In genomic region chr10:124545346-124545745, GRCh38 we compare ENCODE assay signal across 16 cellular contexts.
DNase-seq lines count a peak whose midpoint lies in the region; ATAC-seq and TF ChIP-seq lines count a peak whose summit lies in the region.
"Had no signal": no experiment of that assay in that cellular context is flagged by ENCODE, and none has a peak within 500 bp of the region (broad histone marks: within the 10 kb centered on the region; RNA-seq: fewer than 3 reads in every experiment).

No MANE protein-coding gene starts in this region.

- intact Hi-C loops in transverse colon (cut with DNase I; ENCODE audit: low total_unique reads) (no loop called here), ovary (cut with DNase I) (loop anchor here in 1 of 4 donors (10.0 kb wide), 1 partner anchor 79 kb away; no protein-coding TSS in a partner anchor)

- no peaks in the 10 kb centered on the region for H3K36me3 Mint-ChIP-seq in activated naive CD8-positive, alpha-beta T cell treated with anti-CD3 and anti-CD28 coated beads for 36 hours
- H3K36me3 Mint-ChIP-seq: CD14-positive monocyte had no signal

- TF ChIP-seq POLR2A in transverse colon (IDR thresholded peaks at IDR 0.05) (no peak), ovary (IDR thresholded peaks at IDR 0.05) (no peak)

- in situ Hi-C loops in transverse colon (cut with MboI; ENCODE audit: low pct_ligation_motif_present in 1 of 4, low pct_unique_long_range_greater_than_20kb in 1 of 4, low sequenced_read_pairs in 3 of 4), result loop anchor here in 3 of 4 donors (10.0 to 25.0 kb wide), 2 partner anchors 279 to 292 kb away; no protein-coding TSS in a partner anchor

- H3K27me3 Mint-ChIP-seq in activated naive CD8-positive, alpha-beta T cell treated with anti-CD3 and anti-CD28 coated beads for 36 hours, result no peaks in the 10 kb centered on the region

- WGBS in transverse colon (ENCODE audit: low coverage in 1 of 2), 2 donors, result 38 to 50% methylated on average over 3 to 14 of the region's 14 CpGs
- 87 to 89% (median 89%) methylated on average over 14 of the region's 14 CpGs for WGBS in ovary, 3 donors

- no peaks in the 10 kb centered on the region for H3K9me3 Mint-ChIP-seq in activated naive CD8-positive, alpha-beta T cell treated with anti-CD3 and anti-CD28 coated beads for 36 hours
- H3K9me3 Mint-ChIP-seq: activated CD4-positive, alpha-beta T cell treated with anti-CD3 and anti-CD28 coated beads, Interleukin-2, amount 10 ng/mL, durations not matched to agents 24 days and 14 days; CD14-positive monocyte had no signal

- H3K9me3 ChIP-seq in transverse colon (no peaks in the 10 kb centered on the region), ovary (no peaks in the 10 kb centered on the region)
- H3K9me3 ChIP-seq: gastrocnemius medialis had no signal

- H3K4me1 ChIP-seq in transverse colon (peaks cover 2 to 5% (median 4%) of the 10 kb centered on the region in 4 donors), ovary (ENCODE audit: insufficient read depth) (peaks cover 1% of the 10 kb centered on the region)

- no peak for ATAC-seq in HG02798 (IDR thresholded peaks at IDR 0.05; ENCODE audit: poor library complexity, unreplicated experiment)
- ATAC-seq: gastrocnemius medialis had no signal

- H3K27me3 ChIP-seq in transverse colon, result no peaks in the 10 kb centered on the region
- no peaks in the 10 kb centered on the region for H3K27me3 ChIP-seq in ovary
- H3K27me3 ChIP-seq: brain microvascular endothelial cell, gastrocnemius medialis had no signal

- H3K4me3 ChIP-seq in transverse colon, result no peak overlapping the region
- no peak overlapping the region for H3K4me3 ChIP-seq in ovary
- H3K4me3 ChIP-seq: gastrocnemius medialis had no signal

- no peak overlapping the region for H3K27ac Mint-ChIP-seq in activated naive CD8-positive, alpha-beta T cell treated with anti-CD3 and anti-CD28 coated beads for 36 hours
- H3K27ac Mint-ChIP-seq: activated CD4-positive, alpha-beta T cell treated with anti-CD3 and anti-CD28 coated beads, Interleukin-2, amount 10 ng/mL, durations not matched to agents 24 days and 14 days had no signal

- H3K4me1 Mint-ChIP-seq in activated naive CD8-positive, alpha-beta T cell treated with anti-CD3 and anti-CD28 coated beads for 36 hours, result peaks cover 15% of the 10 kb centered on the region

- TF ChIP-seq CTCF in transverse colon (IDR thresholded peaks at IDR 0.05) (no peak), ovary (IDR thresholded peaks at IDR 0.05) (no peak)

- H3K27ac ChIP-seq in transverse colon (no peak overlapping the region), ovary (no peak overlapping the region)
- H3K27ac ChIP-seq: brain microvascular endothelial cell, KMS-11 had no signal

- H3K36me3 ChIP-seq in transverse colon (no peaks in the 10 kb centered on the region), ovary (no peaks in the 10 kb centered on the region)
- H3K36me3 ChIP-seq: brain microvascular endothelial cell, gastrocnemius medialis had no signal

- TF ChIP-seq EP300 in transverse colon (IDR thresholded peaks at IDR 0.05; ENCODE audit: low read depth) (no peak), ovary (IDR thresholded peaks at IDR 0.05) (no peak)

- peak overlapping the region; percentile 16 for H3K4me3 Mint-ChIP-seq in activated naive CD8-positive, alpha-beta T cell treated with anti-CD3 and anti-CD28 coated beads for 36 hours
- H3K4me3 Mint-ChIP-seq: activated CD4-positive, alpha-beta T cell treated with anti-CD3 and anti-CD28 coated beads, Interleukin-2, amount 10 ng/mL, durations not matched to agents 24 days and 14 days; CD14-positive monocyte had no signal

- peak; percentile 25 for DNase-seq in stimulated activated CD4-positive, alpha-beta T cell treated with anti-CD3 and anti-CD28 coated beads, Interleukin-15, amount 100 ng/mL, for 24 hours
- no peak for DNase-seq in stimulated activated CD4-positive, alpha-beta T cell treated with anti-CD3 and anti-CD28 coated beads, Interleukin-2, amount 100 ng/mL, for 48 hours
- peak; percentile 30 for DNase-seq in NCI-H146 treated with DMSO at 0.1 percent for 48 hours (lab: John Stamatoyannopoulos, UW; ENCODE audit: unreplicated experiment)
- no peak for DNase-seq in activated naive CD8-positive, alpha-beta T cell treated with anti-CD3 and anti-CD28 coated beads for 36 hours
- peak; percentile 50 for DNase-seq in transverse colon
- DNase-seq in ovary, result no peak
- DNase-seq in CD1c-positive myeloid dendritic cell (ENCODE audit: extremely low spot score), result no peak
- DNase-seq: activated CD4-positive, alpha-beta T cell treated with anti-CD3 and anti-CD28 coated beads, Interleukin-2, amount 10 ng/mL, durations not matched to agents 24 days and 14 days; brain microvascular endothelial cell; gastrocnemius medialis; GDM1; NCI-H2171; T-helper 2 cell had no signal

Comparison
In these comparisons a context has a peak if more than half of its experiments do, and no peak if none do; other contexts are left out.
1. DNase-seq: peak in stimulated activated CD4-positive, alpha-beta T cell treated with anti-CD3 and anti-CD28 coated beads, Interleukin-15, amount 100 ng/mL, for 24 hours (single experiment), NCI-H146 treated with DMSO at 0.1 percent for 48 hours (single experiment) and transverse colon (single experiment); none in stimulated activated CD4-positive, alpha-beta T cell treated with anti-CD3 and anti-CD28 coated beads, Interleukin-2, amount 100 ng/mL, for 48 hours (0 of 2), activated naive CD8-positive, alpha-beta T cell treated with anti-CD3 and anti-CD28 coated beads for 36 hours (single experiment), ovary (0 of 5) and CD1c-positive myeloid dendritic cell (single experiment).